Comparison of ENCODE assay signal across 12 cellular contexts in genomic region chr1:220990417-220991337, GRCh38.
DNase-seq lines count a peak whose midpoint lies in the region; ATAC-seq and TF ChIP-seq lines count a peak whose summit lies in the region.
"Had no signal": no experiment of that assay in that cellular context is flagged by ENCODE, and none has a peak within 500 bp of the region (broad histone marks: within the 10 kb centered on the region; RNA-seq: fewer than 3 reads in every experiment).

No MANE protein-coding gene starts in this region.

- DNase-seq in GM03348 (ENCODE audit: low spot score) (peak; percentile 42), OCI-M1 (lab: John Stamatoyannopoulos, UW) (peak; percentile 82), endodermal cell (no peak), renal cortical epithelial cell (ENCODE audit: low read depth) (peak; percentile 75), SKM-1 treated with dmso at 0.1 percent for 144 hours (lab: John Stamatoyannopoulos, UW; ENCODE audit: unreplicated experiment) (no peak), G401 (ENCODE audit: low spot score) (no peak)
- DNase-seq in stimulated activated CD4-positive, alpha-beta T cell treated with anti-CD3 and anti-CD28 coated beads, Interleukin-4, amount 100 ng/mL, for 24 hours = no peak
- DNase-seq: immature natural killer cell, NCI-H1694 had no signal

- 85 to 100% methylated on average over 1 to 2 of the region's 2 CpGs for WGBS in endodermal cell (ENCODE audit: insufficient coverage in 1 of 2, insufficient read length in 1 of 2), 2 experiments

- ATAC-seq in HG02885 (IDR thresholded peaks at IDR 0.05; ENCODE audit: poor library complexity, unreplicated experiment) = no peak

- H3K27me3 Mint-ChIP-seq in endodermal cell (ENCODE audit: insufficient read depth) = peaks cover 13% of the 10 kb centered on the region

- in situ Hi-C loops in G401 (cut with HindIII; ENCODE audit: low sequenced_read_pairs) = no loop called here

- no peak overlapping the region for H3K9ac ChIP-seq in endodermal cell (ENCODE audit: extremely low read depth, low read length, poor library complexity, severe bottlenecking)

- no peaks in the 10 kb centered on the region for H3K9me3 Mint-ChIP-seq in endodermal cell

- no peak overlapping the region for H3K4me3 Mint-ChIP-seq in endodermal cell
- H3K4me3 Mint-ChIP-seq: central memory CD8-positive, alpha-beta T cell; immature natural killer cell had no signal

- no peaks in the 10 kb centered on the region for H3K36me3 ChIP-seq in endodermal cell (ENCODE audit: control insufficient read depth, insufficient read depth, low read length)
- H3K36me3 ChIP-seq: SJSA1 had no signal

- TF ChIP-seq CTCF in endodermal cell (conservative IDR thresholded peaks at IDR 0.05) = peak; percentile 40

- peaks cover 8% of the 10 kb centered on the region for H3K4me1 ChIP-seq in endodermal cell (ENCODE audit: control insufficient read depth, insufficient read depth, low read length)

- H3K9me3 ChIP-seq in endodermal cell (ENCODE audit: control insufficient read depth, low read length) = no peaks in the 10 kb centered on the region
- H3K9me3 ChIP-seq: SJSA1 had no signal

- no peak overlapping the region for H3K27ac Mint-ChIP-seq in endodermal cell
- H3K27ac Mint-ChIP-seq: immature natural killer cell had no signal

- H3K27me3 ChIP-seq in endodermal cell (ENCODE audit: control insufficient read depth, insufficient read depth, low read length, poor library complexity, severe bottlenecking) = no peaks in the 10 kb centered on the region
- H3K27me3 ChIP-seq: SJSA1 had no signal

- H3K4me3 ChIP-seq in endodermal cell (ENCODE audit: low read length) = no peak overlapping the region
- H3K4me3 ChIP-seq: SJSA1 had no signal

- no peaks in the 10 kb centered on the region for H3K36me3 Mint-ChIP-seq in endodermal cell (ENCODE audit: low read depth)
- H3K36me3 Mint-ChIP-seq: immature natural killer cell had no signal

- peaks cover 33% of the 10 kb centered on the region for H3K4me1 Mint-ChIP-seq in endodermal cell
- H3K4me1 Mint-ChIP-seq: central memory CD8-positive, alpha-beta T cell; immature natural killer cell had no signal

- no peak overlapping the region for H3K27ac ChIP-seq in endodermal cell (ENCODE audit: low read depth, low read length)
- H3K27ac ChIP-seq: SJSA1 had no signal

Comparison
In these comparisons a context has a peak if more than half of its experiments do, and no peak if none do; other contexts are left out.
1. DNase-seq: peak in GM03348 (single experiment), OCI-M1 (single experiment) and renal cortical epithelial cell (single experiment); none in endodermal cell (single experiment), SKM-1 treated with dmso at 0.1 percent for 144 hours (single experiment), stimulated activated CD4-positive, alpha-beta T cell treated with anti-CD3 and anti-CD28 coated beads, Interleukin-4, amount 100 ng/mL, for 24 hours (single experiment) and G401 (single experiment).